In the genomic region with DNA sequence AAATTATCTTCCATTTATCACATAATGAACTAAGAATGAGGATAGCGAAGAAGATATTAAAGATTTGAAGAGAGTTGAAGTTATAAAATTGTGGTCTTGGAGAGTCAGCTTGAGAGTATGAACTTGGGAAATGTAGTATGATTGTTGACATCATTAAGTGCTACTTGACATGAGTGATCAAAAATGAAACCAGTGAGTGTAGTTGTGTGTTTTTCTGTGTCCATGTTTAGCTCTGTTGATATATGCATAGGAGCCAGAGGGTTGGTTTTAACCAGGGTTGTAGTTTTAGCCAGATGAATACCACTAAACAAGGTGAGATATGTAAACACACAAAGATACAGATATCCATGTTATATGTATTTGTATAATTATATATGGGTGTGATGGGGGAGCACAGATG, we compare ENCODE assay signal across 1 cellular context.
TF ChIP-seq lines count a peak whose summit lies in the region.

No MANE protein-coding gene starts in this region.

TF ChIP-seq in GM12878, 131 proteins besides CTCF, POLR2A, EP300 and RAD21:
- TF ChIP-seq, protein P1, sequence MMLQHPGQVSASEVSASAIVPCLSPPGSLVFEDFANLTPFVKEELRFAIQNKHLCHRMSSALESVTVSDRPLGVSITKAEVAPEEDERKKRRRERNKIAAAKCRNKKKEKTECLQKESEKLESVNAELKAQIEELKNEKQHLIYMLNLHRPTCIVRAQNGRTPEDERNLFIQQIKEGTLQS (IDR thresholded peaks at IDR 0.05; ENCODE audit: borderline replicate concordance, extremely low read depth, low read depth, low read length): no peak
- TF ChIP-seq JUNB (IDR thresholded peaks at IDR 0.05) (no peak), SMAD1 (IDR thresholded peaks at IDR 0.05; ENCODE audit: low read depth, partially characterized antibody) (no peak), MEF2B (IDR thresholded peaks at IDR 0.05; ENCODE audit: partially characterized antibody, poor library complexity, severe bottlenecking) (no peak), SREBF1 (IDR thresholded peaks at IDR 0.05; ENCODE audit: low read length) (no peak), ZBED1 (IDR thresholded peaks at IDR 0.05; ENCODE audit: borderline replicate concordance) (no peak), TCF3 (IDR thresholded peaks at IDR 0.05; ENCODE audit: borderline replicate concordance, insufficient read depth, low read depth, low read length) (no peak), EZH2 (IDR thresholded peaks at IDR 0.05; ENCODE audit: borderline replicate concordance, control insufficient read depth, low read depth, low read length) (no peak), KLF5 (IDR thresholded peaks at IDR 0.05; ENCODE audit: partially characterized antibody) (no peak), CHD1 (IDR thresholded peaks at IDR 0.05; ENCODE audit: low read depth, low read length) (no peak), CREM (IDR thresholded peaks at IDR 0.05; ENCODE audit: low read depth) (no peak), PML (IDR thresholded peaks at IDR 0.05; ENCODE audit: low read length) (no peak), KAT2A (conservative IDR thresholded peaks at IDR 0.05; ENCODE audit: control insufficient read depth, low read depth, low read length) (no peak), SRF (IDR thresholded peaks at IDR 0.05; ENCODE audit: low read depth in 2 of 2, low read length in 2 of 2) (no peak), RBBP5 (conservative IDR thresholded peaks at IDR 0.05) (no peak), ZSCAN29 (IDR thresholded peaks at IDR 0.05) (no peak), MTA2 (IDR thresholded peaks at IDR 0.05; ENCODE audit: low read depth) (no peak)
- TF ChIP-seq, protein P2, sequence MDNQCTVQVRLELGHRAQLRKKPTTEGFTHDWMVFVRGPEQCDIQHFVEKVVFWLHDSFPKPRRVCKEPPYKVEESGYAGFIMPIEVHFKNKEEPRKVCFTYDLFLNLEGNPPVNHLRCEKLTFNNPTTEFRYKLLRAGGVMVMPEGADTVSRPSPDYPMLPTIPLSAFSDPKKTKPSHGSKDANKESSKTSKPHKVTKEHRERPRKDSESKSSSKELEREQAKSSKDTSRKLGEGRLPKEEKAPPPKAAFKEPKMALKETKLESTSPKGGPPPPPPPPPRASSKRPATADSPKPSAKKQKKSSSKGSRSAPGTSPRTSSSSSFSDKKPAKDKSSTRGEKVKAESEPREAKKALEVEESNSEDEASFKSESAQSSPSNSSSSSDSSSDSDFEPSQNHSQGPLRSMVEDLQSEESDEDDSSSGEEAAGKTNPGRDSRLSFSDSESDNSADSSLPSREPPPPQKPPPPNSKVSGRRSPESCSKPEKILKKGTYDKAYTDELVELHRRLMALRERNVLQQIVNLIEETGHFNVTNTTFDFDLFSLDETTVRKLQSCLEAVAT (IDR thresholded peaks at IDR 0.05): no peak
- TF ChIP-seq, protein P3, sequence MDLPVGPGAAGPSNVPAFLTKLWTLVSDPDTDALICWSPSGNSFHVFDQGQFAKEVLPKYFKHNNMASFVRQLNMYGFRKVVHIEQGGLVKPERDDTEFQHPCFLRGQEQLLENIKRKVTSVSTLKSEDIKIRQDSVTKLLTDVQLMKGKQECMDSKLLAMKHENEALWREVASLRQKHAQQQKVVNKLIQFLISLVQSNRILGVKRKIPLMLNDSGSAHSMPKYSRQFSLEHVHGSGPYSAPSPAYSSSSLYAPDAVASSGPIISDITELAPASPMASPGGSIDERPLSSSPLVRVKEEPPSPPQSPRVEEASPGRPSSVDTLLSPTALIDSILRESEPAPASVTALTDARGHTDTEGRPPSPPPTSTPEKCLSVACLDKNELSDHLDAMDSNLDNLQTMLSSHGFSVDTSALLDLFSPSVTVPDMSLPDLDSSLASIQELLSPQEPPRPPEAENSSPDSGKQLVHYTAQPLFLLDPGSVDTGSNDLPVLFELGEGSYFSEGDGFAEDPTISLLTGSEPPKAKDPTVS (IDR thresholded peaks at IDR 0.05; ENCODE audit: low read depth, low read length): no peak
- TF ChIP-seq, protein P4, sequence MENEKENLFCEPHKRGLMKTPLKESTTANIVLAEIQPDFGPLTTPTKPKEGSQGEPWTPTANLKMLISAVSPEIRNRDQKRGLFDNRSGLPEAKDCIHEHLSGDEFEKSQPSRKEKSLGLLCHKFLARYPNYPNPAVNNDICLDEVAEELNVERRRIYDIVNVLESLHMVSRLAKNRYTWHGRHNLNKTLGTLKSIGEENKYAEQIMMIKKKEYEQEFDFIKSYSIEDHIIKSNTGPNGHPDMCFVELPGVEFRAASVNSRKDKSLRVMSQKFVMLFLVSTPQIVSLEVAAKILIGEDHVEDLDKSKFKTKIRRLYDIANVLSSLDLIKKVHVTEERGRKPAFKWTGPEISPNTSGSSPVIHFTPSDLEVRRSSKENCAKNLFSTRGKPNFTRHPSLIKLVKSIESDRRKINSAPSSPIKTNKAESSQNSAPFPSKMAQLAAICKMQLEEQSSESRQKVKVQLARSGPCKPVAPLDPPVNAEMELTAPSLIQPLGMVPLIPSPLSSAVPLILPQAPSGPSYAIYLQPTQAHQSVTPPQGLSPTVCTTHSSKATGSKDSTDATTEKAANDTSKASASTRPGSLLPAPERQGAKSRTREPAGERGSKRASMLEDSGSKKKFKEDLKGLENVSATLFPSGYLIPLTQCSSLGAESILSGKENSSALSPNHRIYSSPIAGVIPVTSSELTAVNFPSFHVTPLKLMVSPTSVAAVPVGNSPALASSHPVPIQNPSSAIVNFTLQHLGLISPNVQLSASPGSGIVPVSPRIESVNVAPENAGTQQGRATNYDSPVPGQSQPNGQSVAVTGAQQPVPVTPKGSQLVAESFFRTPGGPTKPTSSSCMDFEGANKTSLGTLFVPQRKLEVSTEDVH (IDR thresholded peaks at IDR 0.05; ENCODE audit: low read depth, partially characterized antibody): no peak
